Comparison of ENCODE assay signal across 29 cellular contexts in the genomic region with DNA sequence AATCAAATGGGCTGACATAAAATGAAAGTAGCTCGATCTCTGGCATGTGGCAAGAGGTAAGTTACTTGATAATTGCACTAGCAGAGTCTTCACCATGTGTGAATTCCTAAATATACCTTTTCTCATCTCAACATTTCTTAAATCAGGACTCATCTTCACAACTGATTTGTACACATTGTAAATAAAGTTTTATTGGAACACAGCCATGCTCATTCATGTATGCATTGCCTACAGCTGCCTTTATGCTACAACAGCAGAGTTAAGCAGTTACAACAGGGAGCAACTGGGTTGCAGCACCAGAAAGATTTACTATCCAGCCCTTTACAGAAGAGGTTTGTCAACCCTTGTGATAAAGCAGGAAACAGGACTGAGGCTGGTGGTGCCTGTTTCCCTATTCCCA.
"Had no signal": no experiment of that assay in that cellular context is flagged by ENCODE, and none has a peak within 500 bp of the region (broad histone marks: within the 10 kb centered on the region; RNA-seq: fewer than 3 reads in every experiment).

No MANE protein-coding gene starts in this region.

- H3K27ac Mint-ChIP-seq: activated CD4-positive, alpha-beta memory T cell treated with anti-CD3 and anti-CD28 coated beads for 36 hours; activated CD4-positive, alpha-beta T cell treated with anti-CD3 and anti-CD28 coated beads for 36 hours; activated CD4-positive, alpha-beta T cell treated with anti-CD3 and anti-CD28 coated beads, Interleukin-2, amount 10 ng/mL, durations not matched to agents 24 days and 14 days; activated CD8-positive, alpha-beta memory T cell treated with anti-CD3 and anti-CD28 coated beads, Interleukin-2, amount 10 ng/mL, durations not matched to agents 7 days and 5 days; activated CD8-positive, alpha-beta T cell treated with anti-CD3 and anti-CD28 coated beads, Interleukin-2, amount 10 ng/mL, durations not matched to agents 7 days and 5 days; activated naive CD8-positive, alpha-beta T cell; activated T-helper 17 cell treated with anti-CD3 and anti-CD28 coated beads, Interleukin-2, amount 50 U/mL, for 72 hours; endodermal cell; T-cell; T-helper 1 cell treated with Interleukin-12 subunit alpha and Interleukin-12 subunit beta and Interleukin-4 antibody, amounts not matched to agents 30 μg/mL and 1 μg/mL, for 36 hours; T-helper 2 cell treated with Interferon-gamma antibody and Interleukin-4, amounts not matched to agents 5 μg/mL and 100 μg/mL, for 36 hours had no signal

- DNase-seq: activated CD4-positive, alpha-beta memory T cell treated with anti-CD3 and anti-CD28 coated beads for 36 hours; activated CD4-positive, alpha-beta T cell treated with anti-CD3 and anti-CD28 coated beads for 36 hours; activated CD4-positive, alpha-beta T cell treated with anti-CD3 and anti-CD28 coated beads, Interleukin-2, amount 10 ng/mL, durations not matched to agents 24 days and 14 days; activated CD4-positive, CD25-positive, alpha-beta regulatory T cell; activated CD4-positive, CD25-positive, alpha-beta regulatory T cell treated with anti-CD3 and anti-CD28 coated beads, Interleukin-2, amount 50 U/mL, for 72 hours; activated CD8-positive, alpha-beta memory T cell treated with anti-CD3 and anti-CD28 coated beads, Interleukin-2, amount 10 ng/mL, durations not matched to agents 7 days and 5 days; activated CD8-positive, alpha-beta memory T cell treated with anti-CD3 and anti-CD28 coated beads, Interleukin-2, amount 50 U/mL, for 4 hours; activated CD8-positive, alpha-beta T cell treated with anti-CD3 and anti-CD28 coated beads, Interleukin-2, amount 10 ng/mL, durations not matched to agents 7 days and 5 days; activated effector memory CD4-positive, alpha-beta T cell treated with Interleukin-2 at 50 U/mL for 16 hours; activated gamma-delta T cell treated with Interleukin-2 at 50 U/mL for 16 hours; activated naive CD4-positive, alpha-beta T cell treated with anti-CD3 and anti-CD28 coated beads, Interleukin-2, amount 50 U/mL, for 16 hours; activated naive CD4-positive, alpha-beta T cell treated with Interleukin-2 at 50 U/mL for 16 hours; activated T-cell treated with anti-CD3 and anti-CD28 coated beads, Interleukin-2, amount 50 U/mL, for 1 hour; amniotic stem cell; aorta; body of pancreas; caudate nucleus; effector memory CD4-positive, alpha-beta T cell; foreskin fibroblast; head of caudate nucleus; T-cell had no signal

- H3K4me1 Mint-ChIP-seq: activated CD4-positive, alpha-beta T cell treated with anti-CD3 and anti-CD28 coated beads for 36 hours; activated CD4-positive, alpha-beta T cell treated with anti-CD3 and anti-CD28 coated beads, Interleukin-2, amount 10 ng/mL, durations not matched to agents 24 days and 14 days; endodermal cell had no signal

- H3K4me3 ChIP-seq: body of pancreas had no signal

- H3K9me3 Mint-ChIP-seq: activated T-helper 17 cell treated with anti-CD3 and anti-CD28 coated beads, Interleukin-2, amount 50 U/mL, for 72 hours had no signal

- H3K4me1 ChIP-seq: body of pancreas had no signal

- H3K27ac ChIP-seq: body of pancreas had no signal

- H3K4me3 Mint-ChIP-seq: activated CD4-positive, alpha-beta memory T cell treated with anti-CD3 and anti-CD28 coated beads for 36 hours; activated CD4-positive, alpha-beta T cell treated with anti-CD3 and anti-CD28 coated beads for 36 hours; activated CD4-positive, alpha-beta T cell treated with anti-CD3 and anti-CD28 coated beads, Interleukin-2, amount 10 ng/mL, durations not matched to agents 24 days and 14 days; activated CD8-positive, alpha-beta memory T cell treated with anti-CD3 and anti-CD28 coated beads, Interleukin-2, amount 10 ng/mL, durations not matched to agents 7 days and 5 days; activated CD8-positive, alpha-beta T cell treated with anti-CD3 and anti-CD28 coated beads, Interleukin-2, amount 10 ng/mL, durations not matched to agents 7 days and 5 days; activated naive CD8-positive, alpha-beta T cell; activated T-helper 17 cell treated with anti-CD3 and anti-CD28 coated beads, Interleukin-2, amount 50 U/mL, for 72 hours; endodermal cell; T-cell; T-helper 1 cell treated with Interleukin-12 subunit alpha and Interleukin-12 subunit beta and Interleukin-4 antibody, amounts not matched to agents 30 μg/mL and 1 μg/mL, for 36 hours; T-helper 2 cell treated with Interferon-gamma antibody and Interleukin-4, amounts not matched to agents 5 μg/mL and 100 μg/mL, for 36 hours had no signal

- H3K9me3 ChIP-seq: body of pancreas had no signal

- ATAC-seq: activated CD4-positive, alpha-beta T cell treated with anti-CD3 and anti-CD28 coated beads for 36 hours; activated CD8-positive, alpha-beta memory T cell treated with anti-CD3 and anti-CD28 coated beads, Interleukin-2, amount 10 ng/mL, durations not matched to agents 7 days and 5 days; activated CD8-positive, alpha-beta T cell treated with anti-CD3 and anti-CD28 coated beads, Interleukin-2, amount 10 ng/mL, durations not matched to agents 7 days and 5 days; activated T-helper 17 cell treated with anti-CD3 and anti-CD28 coated beads, Interleukin-2, amount 50 U/mL, for 72 hours; body of pancreas; esophagus mucosa; T-cell had no signal

- H3K27me3 Mint-ChIP-seq: activated CD4-positive, alpha-beta memory T cell treated with anti-CD3 and anti-CD28 coated beads for 36 hours; activated CD4-positive, alpha-beta T cell treated with anti-CD3 and anti-CD28 coated beads for 36 hours; activated CD4-positive, alpha-beta T cell treated with anti-CD3 and anti-CD28 coated beads, Interleukin-2, amount 10 ng/mL, durations not matched to agents 24 days and 14 days; activated CD8-positive, alpha-beta memory T cell treated with anti-CD3 and anti-CD28 coated beads, Interleukin-2, amount 10 ng/mL, durations not matched to agents 7 days and 5 days; activated naive CD8-positive, alpha-beta T cell; activated T-helper 17 cell treated with anti-CD3 and anti-CD28 coated beads, Interleukin-2, amount 50 U/mL, for 72 hours; T-cell had no signal

- FAIRE-seq: colon, frontal cortex had no signal

- H3K27me3 ChIP-seq: body of pancreas had no signal
